In genomic region chr18:2082676-2083075, GRCh38 we compare ENCODE assay signal across 25 cellular contexts.
"Had no signal": no experiment of that assay in that cellular context is flagged by ENCODE, and none has a peak within 500 bp of the region (broad histone marks: within the 10 kb centered on the region; RNA-seq: fewer than 3 reads in every experiment).

No MANE protein-coding gene starts in this region.

- H3K4me1 Mint-ChIP-seq: naive thymus-derived CD8-positive, alpha-beta T cell; nephron; neural progenitor cell; stimulated activated naive B cell treated with anti-CD40 and anti-IgM and Interleukin-4, amounts not matched to agents 10 μg/mL and 1 μg/mL and 100 μg/mL, for 72 hours had no signal

- H3K27ac ChIP-seq: left ventricle myocardium inferior, neural progenitor cell, neutrophil, parathyroid adenoma, right atrium auricular region, right lobe of liver, skin epidermis, stomach, testis, thyroid gland, transverse colon, upper lobe of left lung had no signal

- DNase-seq: hippocampal formation; islet precursor cell; left ventricle myocardium inferior; naive thymus-derived CD8-positive, alpha-beta T cell; occipital lobe; right lobe of liver; stimulated activated CD4-positive, alpha-beta T cell treated with anti-CD3 and anti-CD28 coated beads, Interleukin-12 subunit alpha, Interleukin-12 subunit beta, amount 100 ng/mL, for 4 hours; stimulated activated CD4-positive, alpha-beta T cell treated with anti-CD3 and anti-CD28 coated beads, Interleukin-15, amount 100 ng/mL, for 24 hours; stimulated activated CD4-positive, alpha-beta T cell treated with anti-CD3 and anti-CD28 coated beads, Interleukin-2, amount 100 ng/mL, for 24 hours; stimulated activated CD4-positive, alpha-beta T cell treated with anti-CD3 and anti-CD28 coated beads, Interleukin-4, amount 100 ng/mL, for 1 hour; stimulated activated naive B cell treated with anti-CD40 and anti-IgM and Interleukin-4, amounts not matched to agents 10 μg/mL and 1 μg/mL and 100 μg/mL, for 72 hours; stimulated activated naive CD8-positive, alpha-beta T cell treated with anti-CD3 and anti-CD28 coated beads, Interleukin-15, Interleukin-2, amounts not matched to agents 100 U/mL and 50 U/mL, for 24 hours; stomach; testis; thyroid gland; transverse colon; upper lobe of left lung had no signal

- H3K4me1 ChIP-seq: neural progenitor cell, parathyroid adenoma, right atrium auricular region, right lobe of liver, stomach, testis, thyroid gland, transverse colon, upper lobe of left lung had no signal

- H3K4me2 ChIP-seq: neural progenitor cell had no signal

- H3K79me2 ChIP-seq: parathyroid adenoma had no signal

- H3K27me3 ChIP-seq: neural progenitor cell, neutrophil, right atrium auricular region, right lobe of liver, stomach, testis, thyroid gland, transverse colon, upper lobe of left lung had no signal

- ATAC-seq: naive thymus-derived CD8-positive, alpha-beta T cell; right lobe of liver; stimulated activated naive B cell treated with anti-CD40 and anti-IgM and Interleukin-4, amounts not matched to agents 10 μg/mL and 1 μg/mL and 100 μg/mL, for 72 hours; stimulated activated naive CD8-positive, alpha-beta T cell treated with anti-CD3 and anti-CD28 coated beads, Interleukin-15, Interleukin-2, amounts not matched to agents 100 U/mL and 50 U/mL, for 24 hours had no signal

- H3K27me3 Mint-ChIP-seq: memory B cell had no signal

- H3K4me3 Mint-ChIP-seq: memory B cell; naive thymus-derived CD8-positive, alpha-beta T cell; nephron; neural progenitor cell; stimulated activated naive B cell treated with anti-CD40 and anti-IgM and Interleukin-4, amounts not matched to agents 10 μg/mL and 1 μg/mL and 100 μg/mL, for 72 hours had no signal

- H3K36me3 ChIP-seq: left ventricle myocardium inferior, neural progenitor cell, neutrophil, right atrium auricular region, right lobe of liver, stomach, thyroid gland, transverse colon, upper lobe of left lung had no signal

- H3K9me3 ChIP-seq: left ventricle myocardium inferior, neutrophil, right atrium auricular region, right lobe of liver, stomach, testis, thyroid gland, transverse colon, upper lobe of left lung had no signal

- H3K9me3 Mint-ChIP-seq: memory B cell; naive thymus-derived CD8-positive, alpha-beta T cell; nephron; neural progenitor cell; stimulated activated naive B cell treated with anti-CD40 and anti-IgM and Interleukin-4, amounts not matched to agents 10 μg/mL and 1 μg/mL and 100 μg/mL, for 72 hours had no signal

- H2AFZ ChIP-seq: neural progenitor cell, parathyroid adenoma had no signal

- H3K36me3 Mint-ChIP-seq: memory B cell; naive thymus-derived CD8-positive, alpha-beta T cell; neural progenitor cell; stimulated activated naive B cell treated with anti-CD40 and anti-IgM and Interleukin-4, amounts not matched to agents 10 μg/mL and 1 μg/mL and 100 μg/mL, for 72 hours had no signal

- H3K27ac Mint-ChIP-seq: memory B cell; naive thymus-derived CD8-positive, alpha-beta T cell; nephron; neural progenitor cell; stimulated activated naive B cell treated with anti-CD40 and anti-IgM and Interleukin-4, amounts not matched to agents 10 μg/mL and 1 μg/mL and 100 μg/mL, for 72 hours had no signal

- H3K4me3 ChIP-seq: left ventricle myocardium inferior, lung, neural progenitor cell, right atrium auricular region, right lobe of liver, skin epidermis, stomach, testis, thyroid gland, transverse colon, upper lobe of left lung had no signal
